3 cellular contexts compared by ENCODE assay signal in the genomic region with DNA sequence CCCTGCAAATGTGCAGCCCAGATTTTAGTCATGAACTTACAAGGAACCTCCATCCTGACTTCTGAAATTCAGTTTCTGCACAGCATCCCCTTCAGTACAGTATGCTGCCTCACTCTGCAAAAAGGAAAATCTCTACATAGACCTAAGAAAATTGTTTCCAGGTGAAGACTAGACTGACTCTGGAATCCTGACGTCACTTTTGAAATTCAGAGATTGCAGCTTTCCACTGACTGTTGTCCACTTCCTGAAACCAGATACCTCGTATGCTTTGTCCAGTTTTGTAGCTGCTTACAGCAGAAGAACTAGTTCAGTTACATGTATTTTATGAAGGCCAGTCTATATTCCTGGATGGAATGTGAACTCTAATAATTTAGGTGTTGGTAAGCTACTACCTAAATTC.
TF ChIP-seq lines count a peak whose summit lies in the region.

No MANE protein-coding gene starts in this region.

TF ChIP-seq in HepG2, 621 proteins besides CTCF, POLR2A, EP300 and RAD21:
- TF ChIP-seq JDP2 (CRISPR knock-in tag; IDR thresholded peaks at IDR 0.05; ENCODE audit: borderline replicate concordance): no peak
- TF ChIP-seq, protein P1, sequence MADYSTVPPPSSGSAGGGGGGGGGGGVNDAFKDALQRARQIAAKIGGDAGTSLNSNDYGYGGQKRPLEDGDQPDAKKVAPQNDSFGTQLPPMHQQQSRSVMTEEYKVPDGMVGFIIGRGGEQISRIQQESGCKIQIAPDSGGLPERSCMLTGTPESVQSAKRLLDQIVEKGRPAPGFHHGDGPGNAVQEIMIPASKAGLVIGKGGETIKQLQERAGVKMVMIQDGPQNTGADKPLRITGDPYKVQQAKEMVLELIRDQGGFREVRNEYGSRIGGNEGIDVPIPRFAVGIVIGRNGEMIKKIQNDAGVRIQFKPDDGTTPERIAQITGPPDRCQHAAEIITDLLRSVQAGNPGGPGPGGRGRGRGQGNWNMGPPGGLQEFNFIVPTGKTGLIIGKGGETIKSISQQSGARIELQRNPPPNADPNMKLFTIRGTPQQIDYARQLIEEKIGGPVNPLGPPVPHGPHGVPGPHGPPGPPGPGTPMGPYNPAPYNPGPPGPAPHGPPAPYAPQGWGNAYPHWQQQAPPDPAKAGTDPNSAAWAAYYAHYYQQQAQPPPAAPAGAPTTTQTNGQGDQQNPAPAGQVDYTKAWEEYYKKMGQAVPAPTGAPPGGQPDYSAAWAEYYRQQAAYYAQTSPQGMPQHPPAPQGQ (CRISPR knock-in tag; IDR thresholded peaks at IDR 0.05; ENCODE audit: borderline replicate concordance): no peak
- TF ChIP-seq ZNF772 (CRISPR knock-in tag; IDR thresholded peaks at IDR 0.05): no peak
- TF ChIP-seq ATF7 (IDR thresholded peaks at IDR 0.05): 0 out of 2 replicates have a peak, but pooled peaks have one; percentile 44
- no peak for TF ChIP-seq ATF7 (CRISPR knock-in tag; IDR thresholded peaks at IDR 0.05)
- no peak for TF ChIP-seq KDM3A (CRISPR knock-in tag; IDR thresholded peaks at IDR 0.05; ENCODE audit: low read depth)
- TF ChIP-seq CREB1 (IDR thresholded peaks at IDR 0.05): peak; percentile 82
- no peak for TF ChIP-seq CREB1 (CRISPR knock-in tag; IDR thresholded peaks at IDR 0.05)
TF ChIP-seq in HepG2: peak in this region for 2.

TF ChIP-seq in IMR-90, 13 proteins besides CTCF, POLR2A, EP300 and RAD21:
- no peak for TF ChIP-seq NFE2L2 (IDR thresholded peaks at IDR 0.05; ENCODE audit: low read depth, low read length)
- TF ChIP-seq CHD1 (IDR thresholded peaks at IDR 0.05; ENCODE audit: low read depth, low read length): no peak
- no peak for TF ChIP-seq BHLHE40 (IDR thresholded peaks at IDR 0.05; ENCODE audit: low read depth, low read length)
- TF ChIP-seq, protein P2, sequence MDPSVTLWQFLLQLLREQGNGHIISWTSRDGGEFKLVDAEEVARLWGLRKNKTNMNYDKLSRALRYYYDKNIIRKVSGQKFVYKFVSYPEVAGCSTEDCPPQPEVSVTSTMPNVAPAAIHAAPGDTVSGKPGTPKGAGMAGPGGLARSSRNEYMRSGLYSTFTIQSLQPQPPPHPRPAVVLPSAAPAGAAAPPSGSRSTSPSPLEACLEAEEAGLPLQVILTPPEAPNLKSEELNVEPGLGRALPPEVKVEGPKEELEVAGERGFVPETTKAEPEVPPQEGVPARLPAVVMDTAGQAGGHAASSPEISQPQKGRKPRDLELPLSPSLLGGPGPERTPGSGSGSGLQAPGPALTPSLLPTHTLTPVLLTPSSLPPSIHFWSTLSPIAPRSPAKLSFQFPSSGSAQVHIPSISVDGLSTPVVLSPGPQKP (IDR thresholded peaks at IDR 0.05; ENCODE audit: borderline replicate concordance, low read depth, low read length): no peak
- TF ChIP-seq, protein P3, sequence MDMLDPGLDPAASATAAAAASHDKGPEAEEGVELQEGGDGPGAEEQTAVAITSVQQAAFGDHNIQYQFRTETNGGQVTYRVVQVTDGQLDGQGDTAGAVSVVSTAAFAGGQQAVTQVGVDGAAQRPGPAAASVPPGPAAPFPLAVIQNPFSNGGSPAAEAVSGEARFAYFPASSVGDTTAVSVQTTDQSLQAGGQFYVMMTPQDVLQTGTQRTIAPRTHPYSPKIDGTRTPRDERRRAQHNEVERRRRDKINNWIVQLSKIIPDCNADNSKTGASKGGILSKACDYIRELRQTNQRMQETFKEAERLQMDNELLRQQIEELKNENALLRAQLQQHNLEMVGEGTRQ (IDR thresholded peaks at IDR 0.05; ENCODE audit: low read depth, low read length): no peak

TF ChIP-seq in GM12891, 5 proteins besides CTCF, POLR2A, EP300 and RAD21:
- TF ChIP-seq POLR2AphosphoS5 (IDR thresholded peaks at IDR 0.05; ENCODE audit: low read depth, low read length): no peak
- no peak for TF ChIP-seq PAX5 (IDR thresholded peaks at IDR 0.05; ENCODE audit: insufficient read depth, low read length, severe bottlenecking)
- no peak for TF ChIP-seq POU2F2 (IDR thresholded peaks at IDR 0.05; ENCODE audit: low read depth, low read length)
- no peak for TF ChIP-seq TAF1 (IDR thresholded peaks at IDR 0.05; ENCODE audit: low read depth, low read length)
- TF ChIP-seq SPI1 (IDR thresholded peaks at IDR 0.05; ENCODE audit: low read depth, low read length): no peak
